21 cellular contexts compared by ENCODE assay signal in genomic region chr6:145977881-145978280, GRCh38. TPM values are rescaled to one million over a fixed set of nuclear protein-coding genes. Genes with fewer than 3 reads are reported as not detected.
DNase-seq lines count a peak whose midpoint lies in the region; ATAC-seq, FAIRE-seq and TF ChIP-seq lines count a peak whose summit lies in the region.
"Had no signal": no experiment of that assay in that cellular context is flagged by ENCODE, and none has a peak within 500 bp of the region (broad histone marks: within the 10 kb centered on the region; RNA-seq: fewer than 3 reads in every experiment).

No MANE protein-coding gene starts in this region.

- no peaks in the 10 kb centered on the region for H3K4me1 ChIP-seq in lower lobe of right lung
- H3K4me1 ChIP-seq: BLaER1 had no signal

- H3K27me3 ChIP-seq in lower lobe of right lung (ENCODE audit: low read depth) = no peaks in the 10 kb centered on the region
- H3K27me3 ChIP-seq: BLaER1 had no signal

- no peak for ATAC-seq in GM18517 (IDR thresholded peaks at IDR 0.05; ENCODE audit: unreplicated experiment)
- ATAC-seq in lower lobe of right lung = no peak
- ATAC-seq: GM12878, HCT116 had no signal

- H3K36me3 ChIP-seq in lower lobe of right lung = no peaks in the 10 kb centered on the region
- H3K36me3 ChIP-seq: BLaER1 had no signal

- DNase-seq in D341Med (ENCODE audit: low spot score) (peak; percentile 33), GM19239 (ENCODE audit: insufficient read length, low spot score) (no peak), NCI-H82 (lab: John Stamatoyannopoulos, UW) (peak; percentile 98), cerebellar cortex (ENCODE audit: low spot score) (peak; percentile 11), frontal cortex (ENCODE audit: low spot score in 2 of 2) (no peak), lower lobe of right lung (no peak), GM20000 (ENCODE audit: low spot score) (no peak)
- DNase-seq: 8988T; CD4-positive, alpha-beta memory T cell; DMS153; DMS79 treated with DMSO at 0.1 percent for 48 hours; GOT3; H7; HFFc6; IMR-90 had no signal

- peak; percentile 47 for FAIRE-seq in GM19239 (lab: Jason Lieb, UNC)
- no peak for FAIRE-seq in frontal cortex (lab: Jason Lieb, UNC)
- FAIRE-seq: GM12878, HTR-8/SVneo, K562 had no signal

- TF ChIP-seq CTCF in lower lobe of right lung (IDR thresholded peaks at IDR 0.05) (no peak), GM20000 (IDR thresholded peaks at IDR 0.05; ENCODE audit: extremely low read depth, missing control alignments) (no peak)

- no peak overlapping the region for H3K27ac ChIP-seq in lower lobe of right lung
- H3K27ac ChIP-seq: BLaER1 had no signal

- intact Hi-C loops in lower lobe of right lung (cut with DNase I) = no loop called here

- no peaks in the 10 kb centered on the region for H3K9me3 ChIP-seq in lower lobe of right lung
- H3K9me3 ChIP-seq: BLaER1 had no signal

- no peak overlapping the region for H3K4me3 ChIP-seq in lower lobe of right lung
- H3K4me3 ChIP-seq: BLaER1, GM12878, K562 had no signal

RNA-seq across cellular contexts. Expression of gene SHPRH, which starts 13.7 kb away (rescaled TPM):
- total RNA-seq in frontal cortex (95.0 TPM), lower lobe of right lung (18.8 TPM)

RNA-seq across cellular contexts. Expression of gene GRM1, which starts 51.0 kb away (rescaled TPM):
- 14.3 TPM for total RNA-seq in frontal cortex
- 0.09 TPM for total RNA-seq in lower lobe of right lung
- total RNA-seq: CD4-positive, alpha-beta memory T cell; GM12878; HFFc6; IMR-90; K562 had no signal

Comparison
In these comparisons a context has a peak if more than half of its experiments do, and no peak if none do; other contexts are left out.
1. DNase-seq: peak in D341Med (single experiment), NCI-H82 (single experiment) and cerebellar cortex (single experiment); none in GM19239 (single experiment), frontal cortex (0 of 2), lower lobe of right lung (single experiment) and GM20000 (single experiment).
2. RNA of gene GRM1, which starts 51.0 kb away (total RNA-seq): 14.3 TPM in frontal cortex (single experiment); 0.09 TPM in lower lobe of right lung (single experiment); every median in the first group is over 10 times any median in the second.